In the genomic region with DNA sequence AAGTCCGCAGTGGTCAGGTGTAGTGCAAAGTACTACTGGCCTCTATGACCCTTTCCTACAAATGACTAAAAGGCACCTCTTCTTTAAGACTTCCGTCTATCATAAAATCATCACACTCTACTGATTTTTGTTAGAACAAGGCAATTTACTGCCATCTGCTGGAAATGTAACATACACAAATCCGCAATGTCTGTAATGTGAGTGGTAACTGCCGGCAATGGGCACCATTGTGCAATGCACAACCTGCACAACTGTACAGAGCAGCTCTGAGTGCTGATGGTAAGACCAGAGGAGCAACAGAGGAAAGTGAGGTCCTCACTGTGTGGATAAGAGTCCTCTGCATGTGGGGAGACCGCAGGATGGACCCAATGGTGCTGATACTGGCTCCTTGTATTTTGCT, we compare ENCODE assay signal across 8 cellular contexts.
DNase-seq lines count a peak whose midpoint lies in the region; ATAC-seq lines count a peak whose summit lies in the region.

No MANE protein-coding gene starts in this region.

- ATAC-seq in HG03135 (IDR thresholded peaks at IDR 0.05; ENCODE audit: unreplicated experiment) (no peak), GM19328 (IDR thresholded peaks at IDR 0.05; ENCODE audit: unreplicated experiment) (no peak)

- DNase-seq in NCI-H1417 (lab: John Stamatoyannopoulos, UW) = peak in 2 of 3 experiments; percentile 14 to 46
- no peak for DNase-seq in NCI-H1417 treated with DMSO at 0.1 percent for 48 hours (lab: John Stamatoyannopoulos, UW)
- peak; percentile 50 for DNase-seq in NCI-H1694 (lab: John Stamatoyannopoulos, UW)
- peak; percentile 22 for DNase-seq in dermis blood vessel endothelial cell
- DNase-seq in renal cortical epithelial cell (ENCODE audit: low read depth) = peak; percentile 49
- no peak for DNase-seq in NCI-H1436 treated with DMSO at 0.1 percent for 48 hours (lab: John Stamatoyannopoulos, UW)

Comparison
In these comparisons a context has a peak if more than half of its experiments do, and no peak if none do; other contexts are left out.
1. DNase-seq: peak in NCI-H1417 (2 of 3), NCI-H1694 (single experiment), dermis blood vessel endothelial cell (single experiment) and renal cortical epithelial cell (single experiment); none in NCI-H1417 treated with DMSO at 0.1 percent for 48 hours (single experiment) and NCI-H1436 treated with DMSO at 0.1 percent for 48 hours (single experiment).